Comparison of ENCODE assay signal across 24 cellular contexts in the genomic region with DNA sequence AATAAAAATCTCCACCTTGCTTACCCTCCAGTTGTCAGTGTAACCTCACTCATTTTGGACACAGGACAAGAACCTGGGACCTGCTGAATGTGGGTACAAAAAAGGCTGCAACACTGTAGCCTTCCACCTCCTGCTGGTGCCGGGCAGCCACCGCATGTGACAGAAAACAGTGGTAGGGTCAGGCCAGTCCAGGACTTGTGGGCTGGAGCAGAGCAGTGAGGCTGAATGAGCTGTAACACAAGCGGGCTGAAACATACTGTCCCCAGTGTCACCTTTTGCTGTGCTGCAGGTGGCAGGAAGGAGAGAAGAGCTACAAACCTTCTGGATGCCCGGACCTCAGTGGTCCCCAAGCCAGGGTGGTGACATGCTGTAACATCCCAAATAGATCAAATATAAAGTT.
"Had no signal": no experiment of that assay in that cellular context is flagged by ENCODE, and none has a peak within 500 bp of the region (broad histone marks: within the 10 kb centered on the region; RNA-seq: fewer than 3 reads in every experiment).

No MANE protein-coding gene starts in this region.

- H3K4me1 Mint-ChIP-seq: immature natural killer cell; mesothelial cell of epicardium; naive B cell; naive thymus-derived CD8-positive, alpha-beta T cell had no signal

- H3K36me3 Mint-ChIP-seq: mesothelial cell of epicardium, naive B cell had no signal

- H3K4me3 ChIP-seq: coronary artery, dorsolateral prefrontal cortex, esophagus squamous epithelium, gastrocnemius medialis, heart left ventricle, hepatocyte, left lung, lower lobe of right lung, mucosa of descending colon had no signal

- H3K27me3 ChIP-seq: dorsolateral prefrontal cortex, esophagus squamous epithelium, gastrocnemius medialis, heart left ventricle, hepatocyte, left lung had no signal

- H3K27me3 Mint-ChIP-seq: naive B cell; naive thymus-derived CD8-positive, alpha-beta T cell had no signal

- H3K4me1 ChIP-seq: esophagus squamous epithelium, gastrocnemius medialis, heart left ventricle, left lung, lower lobe of right lung had no signal

- ATAC-seq: esophagus mucosa; gastrocnemius medialis; heart left ventricle; left cardiac atrium; left lung; left ventricle myocardium superior; lower lobe of right lung; mucosa of descending colon; naive thymus-derived CD8-positive, alpha-beta T cell had no signal

- H3K36me3 ChIP-seq: esophagus squamous epithelium, gastrocnemius medialis, heart left ventricle, left lung, lower lobe of right lung had no signal

- H3K27ac Mint-ChIP-seq: immature natural killer cell; mesothelial cell of epicardium; naive B cell; naive thymus-derived CD8-positive, alpha-beta T cell had no signal

- H3K4me3 Mint-ChIP-seq: immature natural killer cell; mesothelial cell of epicardium; naive B cell; naive thymus-derived CD8-positive, alpha-beta T cell had no signal

- H3K9me3 ChIP-seq: esophagus squamous epithelium, gastrocnemius medialis, lower lobe of right lung had no signal

- DNase-seq: dermis blood vessel endothelial cell; dorsolateral prefrontal cortex; effector CD4-positive, alpha-beta T cell; effector memory CD4-positive, alpha-beta T cell; erythroblast; esophagus squamous epithelium; foreskin melanocyte; gastrocnemius medialis; heart left ventricle; hypothalamus; immature natural killer cell; left cardiac atrium; left ventricle myocardium superior; lower lobe of right lung; mesenchymal stem cell; mucosa of descending colon; naive B cell; naive thymus-derived CD8-positive, alpha-beta T cell had no signal

- H3K27ac ChIP-seq: coronary artery, dorsolateral prefrontal cortex, epithelial cell of prostate, esophagus squamous epithelium, gastrocnemius medialis, heart left ventricle, hepatocyte, left lung, lower lobe of right lung had no signal

- H3K9me3 Mint-ChIP-seq: mesothelial cell of epicardium had no signal
